In genomic region chr5:177539411-177539810, GRCh38 we compare ENCODE assay signal across 14 cellular contexts. TPM values are rescaled to one million over a fixed set of nuclear protein-coding genes. Genes with fewer than 3 reads are reported as not detected.
DNase-seq lines count a peak whose midpoint lies in the region; TF ChIP-seq lines count a peak whose summit lies in the region.
"Had no signal": no experiment of that assay in that cellular context is flagged by ENCODE, and none has a peak within 500 bp of the region (broad histone marks: within the 10 kb centered on the region; RNA-seq: fewer than 3 reads in every experiment).

No MANE protein-coding gene starts in this region.

- peaks cover 0 to 59% of the 10 kb centered on the region in 2 donors for H3K4me1 ChIP-seq in right atrium auricular region

- no peak overlapping the region for H3K4me3 Mint-ChIP-seq in HFFc6
- H3K4me3 Mint-ChIP-seq in chondrocyte (ENCODE audit: unreplicated experiment) = no peak overlapping the region

- H3K4me1 Mint-ChIP-seq in HFFc6 (ENCODE audit: low read depth) = peaks cover 42% of the 10 kb centered on the region
- peaks cover 87% of the 10 kb centered on the region for H3K4me1 Mint-ChIP-seq in chondrocyte (ENCODE audit: low read depth)

- peaks cover 17% of the 10 kb centered on the region for H3K36me3 Mint-ChIP-seq in HFFc6 (ENCODE audit: low read depth)
- peaks cover 6% of the 10 kb centered on the region for H3K36me3 Mint-ChIP-seq in chondrocyte (ENCODE audit: low read depth)

- H3K9me3 ChIP-seq in right atrium auricular region = no peaks in the 10 kb centered on the region
- H3K9me3 ChIP-seq: left lung had no signal

- H3K27me3 ChIP-seq in right atrium auricular region = no peaks in the 10 kb centered on the region
- H3K27me3 ChIP-seq: left lung had no signal

- no peak overlapping the region for H3K4me3 ChIP-seq in right atrium auricular region
- H3K4me3 ChIP-seq: left lung, PC-9 had no signal

- H3K27ac Mint-ChIP-seq in HFFc6 (peak overlapping the region; percentile 26; the same call in 1 of the 2 replicates), chondrocyte (ENCODE audit: unreplicated experiment) (peak overlapping the region; percentile 98)

- H3K27ac ChIP-seq in right atrium auricular region = peak overlapping the region; percentile 40 to 76
- H3K27ac ChIP-seq: PC-9 had no signal

- TF ChIP-seq CTCF in HFFc6 (IDR thresholded peaks at IDR 0.05) (no peak), chondrocyte (IDR thresholded peaks at IDR 0.05) (no peak), right atrium auricular region (IDR thresholded peaks at IDR 0.05) (no peak)

- H3K9me3 Mint-ChIP-seq in HFFc6 = no peaks in the 10 kb centered on the region
- H3K9me3 Mint-ChIP-seq in chondrocyte (ENCODE audit: low read depth) = no peaks in the 10 kb centered on the region

- H3K27me3 Mint-ChIP-seq in HFFc6 (ENCODE audit: insufficient read depth) = no peaks in the 10 kb centered on the region
- H3K27me3 Mint-ChIP-seq in chondrocyte (ENCODE audit: low read depth) = no peaks in the 10 kb centered on the region

- H3K36me3 ChIP-seq in right atrium auricular region = peaks cover 24% of the 10 kb centered on the region

- DNase-seq in HFFc6 (peak; percentile 61), chondrocyte (ENCODE audit: low spot score) (no peak), right atrium auricular region (ENCODE audit: low spot score) (no peak), superior temporal gyrus (ENCODE audit: extremely low spot score) (peak; percentile 29), NCI-H187 treated with DMSO at 0.1 percent for 48 hours (lab: John Stamatoyannopoulos, UW) (no peak), NCI-H774 (lab: John Stamatoyannopoulos, UW) (no peak)
- DNase-seq in activated CD4-positive, alpha-beta T cell treated with anti-CD3 and anti-CD28 coated beads, Interleukin-2, amount 50 U/mL, for 48 hours = no peak
- no peak for DNase-seq in activated naive CD4-positive, alpha-beta T cell treated with Interleukin-2 at 50 U/mL for 16 hours
- DNase-seq: activated T-cell treated with anti-CD3 and anti-CD28 coated beads for 4 hours, anterior cingulate cortex, Calu3, left lung, NCI-H345, PC-9 had no signal

RNA-seq across cellular contexts. Expression of gene FAM193B, which starts 15.0 kb away (rescaled TPM):
- 10 to 100 TPM; 16.1 to 25.6 (median 21.6) TPM for total RNA-seq in HFFc6 (2021; fragmentation: NEBNext Ultra II Directional; extraction: Animal tissue kit (Norgen Biotek cat#: 25700))
- total RNA-seq in chondrocyte (75.2 to 85.9 TPM (median 79.1 TPM) in 3 replicates), right atrium auricular region (10 to 100 TPM in 1 of 2 donors, 1 to 10 TPM in 1; 9.8 to 20.7 TPM)

RNA-seq across cellular contexts. Expression of gene DDX41, which starts 22.6 kb away (rescaled TPM):
- total RNA-seq in HFFc6 (2021; fragmentation: NEBNext Ultra II Directional; extraction: Animal tissue kit (Norgen Biotek cat#: 25700)) = 100 to 1,000 TPM in 3 of 6 experiments, 10 to 100 TPM in 3; 83.8 to 105 (median 98.5) TPM
- total RNA-seq in chondrocyte (77.2 to 79.0 TPM (median 78.6 TPM) in 3 replicates), right atrium auricular region (10 to 100 TPM; 40.9 to 45.5 TPM)

RNA-seq across cellular contexts. Expression of gene DOK3, which starts 29.8 kb away (rescaled TPM):
- 1 to 10 TPM; 1.1 to 2.6 (median 1.3) TPM for total RNA-seq in HFFc6 (2021; fragmentation: NEBNext Ultra II Directional; extraction: Animal tissue kit (Norgen Biotek cat#: 25700))
- 4.7 to 7.7 TPM (median 7.5 TPM) in 3 replicates for total RNA-seq in chondrocyte
- total RNA-seq in right atrium auricular region = 1 to 10 TPM; 1.6 to 2.6 TPM

RNA-seq across cellular contexts. Expression of gene PDLIM7, which starts 42.0 kb away (rescaled TPM):
- 100 to 1,000 TPM; 339 to 353 (median 343) TPM for total RNA-seq in HFFc6 (2021; fragmentation: NEBNext Ultra II Directional; extraction: Animal tissue kit (Norgen Biotek cat#: 25700))
- total RNA-seq in chondrocyte (563 to 633 TPM (median 613 TPM) in 3 replicates), right atrium auricular region (10 to 100 TPM; 45.8 to 56.0 TPM)

RNA-seq across cellular contexts. Expression of gene TMED9, which starts 52.6 kb away (rescaled TPM):
- total RNA-seq in HFFc6 (2021; fragmentation: NEBNext Ultra II Directional; extraction: Animal tissue kit (Norgen Biotek cat#: 25700)) = 100 to 1,000 TPM; 350 to 457 (median 354) TPM
- 290 to 299 TPM (median 293 TPM) in 3 replicates for total RNA-seq in chondrocyte
- 10 to 100 TPM; 49.6 to 63.8 TPM for total RNA-seq in right atrium auricular region

Comparison
In these comparisons a context has a peak if more than half of its experiments do, and no peak if none do; other contexts are left out.
1. DNase-seq: peak in HFFc6 (single experiment) and superior temporal gyrus (single experiment); none in chondrocyte (single experiment), right atrium auricular region (single experiment), NCI-H187 treated with DMSO at 0.1 percent for 48 hours (single experiment), activated CD4-positive, alpha-beta T cell treated with anti-CD3 and anti-CD28 coated beads, Interleukin-2, amount 50 U/mL, for 48 hours (0 of 2), NCI-H774 (single experiment) and activated naive CD4-positive, alpha-beta T cell treated with Interleukin-2 at 50 U/mL for 16 hours (single experiment).